25 cellular contexts compared by ENCODE assay signal in the genomic region with DNA sequence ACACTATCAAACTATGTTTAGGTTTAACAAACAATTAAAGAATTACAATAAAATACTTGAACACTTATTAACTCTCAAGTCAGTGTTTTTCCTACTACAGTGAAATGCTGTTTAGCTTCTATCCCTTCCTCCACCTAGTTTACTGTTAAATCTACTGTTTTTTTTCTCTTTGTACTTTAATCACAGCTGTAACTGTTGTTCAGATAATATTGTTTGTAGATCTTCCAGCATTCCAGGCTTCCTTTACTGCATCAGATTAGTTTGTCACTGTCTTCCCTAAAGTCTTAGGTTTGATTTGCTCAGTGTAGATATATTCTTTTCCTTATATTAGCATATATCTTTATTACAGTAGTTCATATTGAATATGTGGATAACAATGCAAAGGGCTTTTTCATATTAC. TPM values are rescaled to one million over a fixed set of nuclear protein-coding genes. Genes with fewer than 3 reads are reported as not detected.
DNase-seq lines count a peak whose midpoint lies in the region; ATAC-seq and TF ChIP-seq lines count a peak whose summit lies in the region.
"Had no signal": no experiment of that assay in that cellular context is flagged by ENCODE, and none has a peak within 500 bp of the region (broad histone marks: within the 10 kb centered on the region; RNA-seq: fewer than 3 reads in every experiment).

No MANE protein-coding gene starts in this region.

- no peak overlapping the region for H3K4me3 Mint-ChIP-seq in CD4-positive, alpha-beta T cell
- H3K4me3 Mint-ChIP-seq in T-helper 17 cell: no peak overlapping the region
- H3K4me3 Mint-ChIP-seq in osteocyte (ENCODE audit: unreplicated experiment): no peak overlapping the region
- H3K4me3 Mint-ChIP-seq: activated CD4-positive, alpha-beta memory T cell treated with anti-CD3 and anti-CD28 coated beads for 36 hours; activated naive CD8-positive, alpha-beta T cell treated with anti-CD3 and anti-CD28 coated beads, Interleukin-2, amount 10 ng/mL, durations not matched to agents 7 days and 5 days; dendritic cell treated with granulocyte-macrophage colony-stimulating factor and Interleukin-4, amounts not matched to agents 40 ng/mL and 50 ng/mL, for 4 days; GM23338; immature natural killer cell; stimulated activated naive CD8-positive, alpha-beta T cell treated with anti-CD3 and anti-CD28 coated beads, Interleukin-15, Interleukin-2, amounts not matched to agents 100 ng/mL and 50 ng/mL, for 24 hours had no signal

- DNase-seq in CD4-positive, alpha-beta T cell: no peak
- DNase-seq in T-helper 17 cell (no peak), left colon (no peak), osteocyte (ENCODE audit: extremely low spot score, unreplicated experiment) (no peak), GM03348 (ENCODE audit: low spot score) (no peak)
- no peak for DNase-seq in stimulated activated CD4-positive, alpha-beta T cell treated with anti-CD3 and anti-CD28 coated beads, Interleukin-1b, Interleukin-23, amount 100 ng/mL, for 48 hours
- DNase-seq: activated CD4-positive, alpha-beta memory T cell treated with anti-CD3 and anti-CD28 coated beads for 36 hours; activated effector memory CD4-positive, alpha-beta T cell treated with anti-CD3 and anti-CD28 coated beads, Interleukin-2, amount 50 U/mL, for 16 hours; activated naive CD8-positive, alpha-beta T cell treated with anti-CD3 and anti-CD28 coated beads, Interleukin-2, amount 10 ng/mL, durations not matched to agents 7 days and 5 days; EL; hypothalamus; immature natural killer cell; left lung; MV-4-11; NCI-H1436 treated with DMSO at 0.1 percent for 48 hours; NCI-H2107; NCI-H446 treated with DMSO at 0.1 percent for 48 hours; uterus had no signal

- CTCF ChIA-PET in CD4-positive, alpha-beta T cell (lab: Charles Lee): interaction anchor here (1.3 kb wide), 1 partner anchor 22 kb away, joined by 3 read pairs; no protein-coding TSS in a partner anchor

- ATAC-seq in CD4-positive, alpha-beta T cell (ENCODE audit: poor library complexity): no peak
- ATAC-seq in T-helper 17 cell (no peak), left colon (peak; percentile 75), HG03139 (IDR thresholded peaks at IDR 0.05; ENCODE audit: unreplicated experiment) (no peak), GM21423 (IDR thresholded peaks at IDR 0.05; ENCODE audit: unreplicated experiment) (no peak)
- ATAC-seq: GM23338, left lung had no signal

- H3K27ac Mint-ChIP-seq in CD4-positive, alpha-beta T cell: peak overlapping the region; percentile 55
- H3K27ac Mint-ChIP-seq in T-helper 17 cell (peak overlapping the region; percentile 67), osteocyte (ENCODE audit: unreplicated experiment) (peak overlapping the region; percentile 38)
- H3K27ac Mint-ChIP-seq: activated CD4-positive, alpha-beta memory T cell treated with anti-CD3 and anti-CD28 coated beads for 36 hours; activated naive CD8-positive, alpha-beta T cell treated with anti-CD3 and anti-CD28 coated beads, Interleukin-2, amount 10 ng/mL, durations not matched to agents 7 days and 5 days; dendritic cell treated with granulocyte-macrophage colony-stimulating factor and Interleukin-4, amounts not matched to agents 40 ng/mL and 50 ng/mL, for 4 days; GM23338; stimulated activated naive CD8-positive, alpha-beta T cell treated with anti-CD3 and anti-CD28 coated beads, Interleukin-15, Interleukin-2, amounts not matched to agents 100 ng/mL and 50 ng/mL, for 24 hours had no signal

- no peak for TF ChIP-seq CTCF in CD4-positive, alpha-beta T cell (IDR thresholded peaks at IDR 0.05)
- TF ChIP-seq CTCF in osteocyte (IDR thresholded peaks at IDR 0.05): no peak

- H3K9me3 Mint-ChIP-seq in CD4-positive, alpha-beta T cell: no peaks in the 10 kb centered on the region
- no peaks in the 10 kb centered on the region for H3K9me3 Mint-ChIP-seq in osteocyte (ENCODE audit: unreplicated experiment)
- H3K9me3 Mint-ChIP-seq: activated CD4-positive, alpha-beta memory T cell treated with anti-CD3 and anti-CD28 coated beads for 36 hours; activated naive CD8-positive, alpha-beta T cell treated with anti-CD3 and anti-CD28 coated beads, Interleukin-2, amount 10 ng/mL, durations not matched to agents 7 days and 5 days; dendritic cell treated with granulocyte-macrophage colony-stimulating factor and Interleukin-4, amounts not matched to agents 40 ng/mL and 50 ng/mL, for 4 days; GM23338; immature natural killer cell; stimulated activated naive CD8-positive, alpha-beta T cell treated with anti-CD3 and anti-CD28 coated beads, Interleukin-15, Interleukin-2, amounts not matched to agents 100 ng/mL and 50 ng/mL, for 24 hours had no signal

- no peaks in the 10 kb centered on the region for H3K27me3 Mint-ChIP-seq in CD4-positive, alpha-beta T cell
- no peaks in the 10 kb centered on the region for H3K27me3 Mint-ChIP-seq in T-helper 17 cell
- no peaks in the 10 kb centered on the region for H3K27me3 Mint-ChIP-seq in osteocyte (ENCODE audit: unreplicated experiment)
- H3K27me3 Mint-ChIP-seq: activated CD4-positive, alpha-beta memory T cell treated with anti-CD3 and anti-CD28 coated beads for 36 hours; activated naive CD8-positive, alpha-beta T cell treated with anti-CD3 and anti-CD28 coated beads, Interleukin-2, amount 10 ng/mL, durations not matched to agents 7 days and 5 days; dendritic cell treated with granulocyte-macrophage colony-stimulating factor and Interleukin-4, amounts not matched to agents 40 ng/mL and 50 ng/mL, for 4 days; stimulated activated naive CD8-positive, alpha-beta T cell treated with anti-CD3 and anti-CD28 coated beads, Interleukin-15, Interleukin-2, amounts not matched to agents 100 ng/mL and 50 ng/mL, for 24 hours had no signal

- H3K9me3 ChIP-seq in CD4-positive, alpha-beta T cell (ENCODE audit: control insufficient read depth, low read length): no peaks in the 10 kb centered on the region
- no peaks in the 10 kb centered on the region for H3K9me3 ChIP-seq in T-helper 17 cell (ENCODE audit: control insufficient read depth, low read length, poor library complexity, severe bottlenecking)
- H3K9me3 ChIP-seq: ascending aorta, left lung, uterus had no signal

- no peaks in the 10 kb centered on the region for H3K27me3 ChIP-seq in CD4-positive, alpha-beta T cell (ENCODE audit: control insufficient read depth, insufficient read depth, low read length)
- H3K27me3 ChIP-seq: ascending aorta, cardiac muscle cell, left lung, uterus had no signal

- H3K27ac ChIP-seq in CD4-positive, alpha-beta T cell (ENCODE audit: low read depth, low read length): no peak overlapping the region
- H3K27ac ChIP-seq: ascending aorta, cardiac muscle cell, left lung, uterus had no signal

- POLR2A ChIA-PET in CD4-positive, alpha-beta T cell (lab: Charles Lee): no interaction called here

- H3K4me1 Mint-ChIP-seq in CD4-positive, alpha-beta T cell (ENCODE audit: low read depth): peaks cover 49% of the 10 kb centered on the region
- H3K4me1 Mint-ChIP-seq in T-helper 17 cell (peaks cover 17% of the 10 kb centered on the region), osteocyte (ENCODE audit: unreplicated experiment) (peaks cover 22% of the 10 kb centered on the region)

- intact Hi-C loops in CD4-positive, alpha-beta T cell (cut with DNase I, micrococcal nuclease): no loop called here
- intact Hi-C loops in left colon (cut with DNase I, micrococcal nuclease): no loop called here

- H3K36me3 Mint-ChIP-seq in CD4-positive, alpha-beta T cell (ENCODE audit: low read depth): peaks cover 52% of the 10 kb centered on the region
- H3K36me3 Mint-ChIP-seq in T-helper 17 cell (ENCODE audit: low read depth) (no peaks in the 10 kb centered on the region), osteocyte (ENCODE audit: unreplicated experiment) (peaks cover 14% of the 10 kb centered on the region)

RNA-seq across cellular contexts. Expression of a gene that starts 22.5 kb away (rescaled TPM):
- total RNA-seq in CD4-positive, alpha-beta T cell: 100 to 1,000 TPM; 110 to 113 TPM
- 100 to 1,000 TPM; 147 to 148 TPM for total RNA-seq in T-helper 17 cell
- total RNA-seq in left colon: 100 to 1,000 TPM; 102 to 126 TPM
- 96.2 and 98.8 TPM in 2 replicates for total RNA-seq in osteocyte
